In genomic region chr19:1633269-1633606, GRCh38 we compare ENCODE assay signal across 19 cellular contexts. TPM values are rescaled to one million over a fixed set of nuclear protein-coding genes. Genes with fewer than 3 reads are reported as not detected.
DNase-seq lines count a peak whose midpoint lies in the region; ATAC-seq, FAIRE-seq and TF ChIP-seq lines count a peak whose summit lies in the region.
"Had no signal": no experiment of that assay in that cellular context is flagged by ENCODE, and none has a peak within 500 bp of the region (broad histone marks: within the 10 kb centered on the region; RNA-seq: fewer than 3 reads in every experiment).

No MANE protein-coding gene starts in this region.

- ATAC-seq in K562 (peak; percentile 79), HG03175 (IDR thresholded peaks at IDR 0.05; ENCODE audit: unreplicated experiment) (no peak), GM21423 (IDR thresholded peaks at IDR 0.05; ENCODE audit: unreplicated experiment) (no peak)

- H3K27ac ChIP-seq in HEK293 (ENCODE audit: extremely low read depth, low read depth, low read length): no peak overlapping the region
- H3K27ac ChIP-seq in K562 (ENCODE audit: extremely low read depth, low read depth, low read length): peak overlapping the region; percentile 67
- H3K27ac ChIP-seq in hepatocyte: no peak overlapping the region
- peak overlapping the region; percentile 63 to 76 for H3K27ac ChIP-seq in small intestine (ENCODE audit: low read depth in 1 of 2, low read length in 1 of 2)
- H3K27ac ChIP-seq in spleen: no peak overlapping the region
- H3K27ac ChIP-seq: C4-2B had no signal

- H2AFZ ChIP-seq in K562 (ENCODE audit: low read depth, low read length) (peak overlapping the region; percentile 52; the same call in 1 of the 2 replicates), hepatocyte (no peak overlapping the region)

- CTCF ChIA-PET in HEK293 (lab: Yijun Ruan, JAX): interaction anchor here (0.6 kb wide), 2 partner anchors 39 to 116 kb away, joined by 3 to 4 read pairs; no protein-coding TSS in a partner anchor
- CTCF ChIA-PET in K562 (lab: Yijun Ruan, JAX; ENCODE audit: low intra/inter-chr PET ratio): interaction anchor here (0.6 kb wide), 1 partner anchor 11 kb away, joined by 3 read pairs; no protein-coding TSS in a partner anchor

- POLR2A ChIA-PET in HEK293 (lab: Yijun Ruan, JAX): no interaction called here
- POLR2A ChIA-PET in K562 (lab: Yijun Ruan, JAX): interaction anchor here (0.5 to 1.1 kb wide), 4 partner anchors 8 to 112 kb away, joined by 3 to 4 read pairs (median 3); no protein-coding TSS in a partner anchor

- DNase-seq in K562 (ENCODE audit: extremely low read depth in 1 of 4, low spot score in 3 of 4): peak in 3 of 4 experiments; percentile 47 to 65 (median 52)
- DNase-seq in hepatocyte (ENCODE audit: low spot score): no peak
- DNase-seq in small intestine: no peak
- no peak for DNase-seq in NCI-H82 treated with DMSO at 0.1 percent for 48 hours (lab: John Stamatoyannopoulos, UW; ENCODE audit: unreplicated experiment)
- no peak for DNase-seq in spleen
- DNase-seq: BE2C, DMS153, DMS79 treated with DMSO at 0.1 percent for 48 hours, EL, GOT3, HCEC 1CT had no signal

- H3K9me3 ChIP-seq in HEK293 (ENCODE audit: control insufficient read depth, insufficient read depth, low read depth, low read length): no peaks in the 10 kb centered on the region
- H3K9me3 ChIP-seq in K562 (replicated peaks; ENCODE audit: control insufficient read depth, insufficient read depth, low read depth, low read length): no peaks in the 10 kb centered on the region; the same call in 1 of the 2 replicates
- H3K9me3 ChIP-seq in hepatocyte (ENCODE audit: low read depth): no peaks in the 10 kb centered on the region
- H3K9me3 ChIP-seq in small intestine (ENCODE audit: control insufficient read depth, low read depth): no peaks in the 10 kb centered on the region
- peaks cover 0 to 4% (median 0%) of the 10 kb centered on the region in 8 donors for H3K9me3 ChIP-seq in spleen
- H3K9me3 ChIP-seq: BE2C had no signal

- H3K4me1 ChIP-seq in HEK293 (ENCODE audit: control insufficient read depth, insufficient read depth, low read length) (no peaks in the 10 kb centered on the region), K562 (replicated peaks in 1 of 2; ENCODE audit: control insufficient read depth in 2 of 2, insufficient read depth in 2 of 2, low read length in 2 of 2) (peaks cover 19 to 66% of the 10 kb centered on the region in 2 experiments), hepatocyte (ENCODE audit: insufficient read depth) (peaks cover 10% of the 10 kb centered on the region), small intestine (ENCODE audit: control insufficient read depth in 2 of 2, insufficient read depth in 1 of 2, low read depth in 1 of 2, low read length in 1 of 2) (peaks cover 2 to 3% of the 10 kb centered on the region in 2 donors), spleen (peaks cover 0 to 24% (median 2%) of the 10 kb centered on the region in 6 donors)
- H3K4me1 ChIP-seq: BE2C had no signal

- peaks cover 6 to 56% of the 10 kb centered on the region in 2 experiments; a peak in 2 of 3 replicates for H3K36me3 ChIP-seq in HEK293 (ENCODE audit: control insufficient read depth in 2 of 2, insufficient read depth in 1 of 2, low read length in 2 of 2)
- peaks cover 82% of the 10 kb centered on the region for H3K36me3 ChIP-seq in K562 (ENCODE audit: control insufficient read depth, insufficient read depth, low read length)
- H3K36me3 ChIP-seq in hepatocyte (replicated peaks; ENCODE audit: insufficient read depth, low read depth): no peaks in the 10 kb centered on the region
- peaks cover 0 to 3% of the 10 kb centered on the region in 2 donors for H3K36me3 ChIP-seq in small intestine (ENCODE audit: control insufficient read depth in 2 of 2, insufficient read depth in 2 of 2, low read length in 2 of 2)
- H3K36me3 ChIP-seq in spleen: peaks cover 0 to 93% (median 42%) of the 10 kb centered on the region in 6 donors

- H3K9ac ChIP-seq in K562 (ENCODE audit: insufficient read depth in 1 of 2, low read depth in 2 of 2, low read length in 2 of 2): peak overlapping the region; percentile 26 to 88; a peak in 2 of 4 replicates

- in situ Hi-C loops in K562 (cut with MboI): no loop called here

- no TSS peak for BruUV-seq in K562 (replicated peaks; lab: Mats Ljungman, UMichigan)

- H3K9me2 ChIP-seq in hepatocyte (replicated peaks; ENCODE audit: insufficient read depth): no peaks in the 10 kb centered on the region

- H3K4me2 ChIP-seq in K562 (ENCODE audit: insufficient read depth, low read length) (peak overlapping the region; percentile 69), hepatocyte (peak overlapping the region; percentile 37)

- FAIRE-seq in K562 (lab: Jason Lieb, UNC) (no peak), small intestine (lab: Jason Lieb, UNC) (no peak)
- FAIRE-seq: A204.1, D721Med, G401.6, GM12892 had no signal

- TF ChIP-seq EP300 in K562 (IDR thresholded peaks at IDR 0.05; ENCODE audit: low read length): no peak

- H3K27me3 ChIP-seq in K562 (ENCODE audit: control insufficient read depth in 2 of 2, insufficient read depth in 2 of 2, low read length in 2 of 2): no peaks in the 10 kb centered on the region
- H3K27me3 ChIP-seq in hepatocyte: no peaks in the 10 kb centered on the region
- H3K27me3 ChIP-seq in small intestine (ENCODE audit: control insufficient read depth in 2 of 2, insufficient read depth in 2 of 2, low read length in 2 of 2): no peaks in the 10 kb centered on the region
- H3K27me3 ChIP-seq in spleen (replicated peaks in 1 of 7): no peaks in the 10 kb centered on the region
- H3K27me3 ChIP-seq: BE2C had no signal

- peaks cover 75% of the 10 kb centered on the region for H3K79me2 ChIP-seq in K562 (ENCODE audit: control insufficient read depth, insufficient read depth, low read length)
- H3K79me2 ChIP-seq in hepatocyte: peaks cover 43% of the 10 kb centered on the region

- WGBS in K562 (ENCODE audit: insufficient coverage, low coverage, missing lambda C conversion rate): 5% methylated on average over 6 of the region's 7 CpGs
- WGBS in hepatocyte (ENCODE audit: low lambda C conversion rate, missing lambda C conversion rate): 91% methylated on average over 7 of the region's 7 CpGs
- WGBS in small intestine, 3 donors: 45 to 74% (median 63%) methylated on average over 7 of the region's 7 CpGs
- 86 to 95% (median 94%) methylated on average over 7 of the region's 7 CpGs for WGBS in spleen, 5 donors

- intact Hi-C loops in K562 (cut with micrococcal nuclease) (no loop called here), spleen (cut with DNase I; ENCODE audit: low total_unique reads) (no loop called here)

- no peaks in the 10 kb centered on the region for H4K20me1 ChIP-seq in K562 (replicated peaks; ENCODE audit: control insufficient read depth, insufficient read depth, low read length)
- H4K20me1 ChIP-seq in hepatocyte (ENCODE audit: insufficient read depth, poor library complexity, severe bottlenecking): peaks cover 6% of the 10 kb centered on the region

- peaks cover 5% of the 10 kb centered on the region for H3K9me1 ChIP-seq in K562 (ENCODE audit: control insufficient read depth, insufficient read depth, low read length)

- TF ChIP-seq POLR2A in K562 (conservative IDR thresholded peaks at IDR 0.05) (no peak), spleen (IDR thresholded peaks at IDR 0.05) (no peak)

- H3K4me3 ChIP-seq in HEK293 (ENCODE audit: low read depth, low read length) (no peak overlapping the region), K562 (peak overlapping the region; percentile 17; the same call in 1 of the 2 replicates), hepatocyte (no peak overlapping the region), small intestine (ENCODE audit: low read depth in 1 of 2, low read length in 2 of 2) (no peak overlapping the region), spleen (no peak overlapping the region)

- TF ChIP-seq RAD21 in K562 (CRISPR knock-in tag; conservative IDR thresholded peaks at IDR 0.05 in 1 of 2, IDR thresholded peaks at IDR 0.05 in 1 of 2): no peak

- TF ChIP-seq CTCF in HEK293 (tag by site-specific recombination; IDR thresholded peaks at IDR 0.05) (no peak), K562 (IDR thresholded peaks at IDR 0.05 in 2 of 3, conservative IDR thresholded peaks at IDR 0.05 in 1 of 3; ENCODE audit: insufficient read depth in 2 of 3, low read depth in 1 of 3, low read length in 3 of 3) (no peak), hepatocyte (IDR thresholded peaks at IDR 0.05; ENCODE audit: poor library complexity) (no peak), spleen (IDR thresholded peaks at IDR 0.05 in 8 of 11, conservative IDR thresholded peaks at IDR 0.05 in 3 of 11) (no peak)

RNA-seq across cellular contexts. Expression of gene TCF3, which starts 19.2 kb away (rescaled TPM):
- 46.3 and 93.5 TPM in 2 replicates for total RNA-seq in K562 (2011; cell fraction: chromatin; rRNA removed; ENCODE audit: low replicate concordance)
- total RNA-seq in K562 (2011; cell fraction: nucleolus; rRNA removed): 72.8 and 74.5 TPM in 2 replicates
- total RNA-seq in K562 (2011; cell fraction: nucleoplasm; rRNA removed): 46.6 and 55.9 TPM in 2 replicates
- total RNA-seq in K562 (2014; rRNA removed) (201 and 273 TPM in 2 replicates), K562 (2014; rRNA removed; fragmentation: Illumina TruSeq; extraction: Trizol) (34.6 and 36.1 TPM in 2 replicates), K562 (2015; rRNA removed; fragmentation: Illumina TruSeq; extraction: Trizol) (84.0 and 96.5 TPM in 2 replicates), K562 (2021) (229 and 259 TPM in 2 replicates), hepatocyte (67.9 and 76.7 TPM in 2 replicates), spleen (100 to 1,000 TPM in 5 of 7 donors, 10 to 100 TPM in 2; 79.2 to 135 (median 107) TPM)
- polyA plus RNA-seq in K562 (2011; rRNA removed) (61.7 and 62.0 TPM in 2 replicates), K562 (2014; fragmentation: Illumina TruSeq; extraction: Trizol) (84.9 and 128 TPM in 2 replicates), K562 (2014; fragmentation: Nextera tagmentation; extraction: Ambion mirVana) (1 to 10 TPM; 5.6 to 5.7 TPM), K562 (2014; rRNA removed) (171 and 173 TPM in 2 replicates), hepatocyte (93.7 and 125 TPM in 2 replicates), small intestine (10 to 100 TPM; 43.2 to 58.7 (median 46.7) TPM), spleen (10 to 100 TPM; 81.0 to 96.5 (median 88.9) TPM)
- 76.1 and 277 TPM in 2 replicates for polyA plus RNA-seq in K562 (2011; cell fraction: cytosol; rRNA removed)
- polyA plus RNA-seq in K562 (2011; cell fraction: nucleus; rRNA removed): 97.7 and 198 TPM in 2 replicates
- 117 and 145 TPM in 2 replicates for polyA plus RNA-seq in K562 (2012)
- polyA minus RNA-seq in K562 (2011; rRNA and poly(A)+ RNA removed): 17.3 and 29.0 TPM in 2 replicates
- polyA minus RNA-seq in K562 (2011; cell fraction: cytosol; rRNA and poly(A)+ RNA removed): 92.9 and 128 TPM in 2 replicates
- polyA minus RNA-seq in K562 (2011; cell fraction: nucleus; rRNA and poly(A)+ RNA removed): 30.5 and 31.8 TPM in 2 replicates

RNA-seq across cellular contexts. Expression of gene UQCR11, which starts 28.0 kb away (rescaled TPM):
- 49.4 and 136 TPM in 2 replicates for total RNA-seq in K562 (2011; cell fraction: chromatin; rRNA removed; ENCODE audit: low replicate concordance)
- 110 and 114 TPM in 2 replicates for total RNA-seq in K562 (2011; cell fraction: nucleolus; rRNA removed)
- 78.5 and 82.1 TPM in 2 replicates for total RNA-seq in K562 (2011; cell fraction: nucleoplasm; rRNA removed)
- total RNA-seq in K562 (2014; rRNA removed): 203 and 259 TPM in 2 replicates
- total RNA-seq in K562 (2014; rRNA removed; fragmentation: Illumina TruSeq; extraction: Trizol): 62.7 and 65.9 TPM in 2 replicates
- total RNA-seq in K562 (2015; rRNA removed; fragmentation: Illumina TruSeq; extraction: Trizol): 94.2 and 104 TPM in 2 replicates
- total RNA-seq in K562 (2021): 355 and 411 TPM in 2 replicates
- polyA plus RNA-seq in K562 (2011; rRNA removed): 390 and 494 TPM in 2 replicates
- 245 and 412 TPM in 2 replicates for polyA plus RNA-seq in K562 (2011; cell fraction: cytosol; rRNA removed)
- 128 and 175 TPM in 2 replicates for polyA plus RNA-seq in K562 (2011; cell fraction: nucleus; rRNA removed)
- polyA plus RNA-seq in K562 (2012): 203 and 322 TPM in 2 replicates
- 57.6 and 122 TPM in 2 replicates for polyA plus RNA-seq in K562 (2014; fragmentation: Illumina TruSeq; extraction: Trizol)
- polyA plus RNA-seq in K562 (2014; fragmentation: Nextera tagmentation; extraction: Ambion mirVana): 100 to 1,000 TPM; 225 to 394 TPM
- 329 and 366 TPM in 2 replicates for polyA plus RNA-seq in K562 (2014; rRNA removed)
- polyA minus RNA-seq in K562 (2011; rRNA and poly(A)+ RNA removed): 24.6 and 35.3 TPM in 2 replicates
- polyA minus RNA-seq in K562 (2011; cell fraction: cytosol; rRNA and poly(A)+ RNA removed): 35.2 and 46.2 TPM in 2 replicates
- polyA minus RNA-seq in K562 (2011; cell fraction: nucleus; rRNA and poly(A)+ RNA removed): 26.8 and 31.8 TPM in 2 replicates
- 56.6 and 57.6 TPM in 2 replicates for total RNA-seq in hepatocyte
- polyA plus RNA-seq in hepatocyte: 672 and 684 TPM in 2 replicates
- 100 to 1,000 TPM; 164 to 283 (median 261) TPM for polyA plus RNA-seq in small intestine
- total RNA-seq in spleen: 100 to 1,000 TPM in 4 of 7 donors, 10 to 100 TPM in 3; 40.9 to 165 (median 129) TPM
- polyA plus RNA-seq in spleen: 100 to 1,000 TPM in 2 of 3 donors, 10 to 100 TPM in 1; 93.4 to 153 (median 145) TPM

RNA-seq across cellular contexts. Expression of gene MBD3, which starts 40.6 kb away (rescaled TPM):
- 89.8 and 204 TPM in 2 replicates for total RNA-seq in K562 (2011; cell fraction: chromatin; rRNA removed; ENCODE audit: low replicate concordance)
- total RNA-seq in K562 (2011; cell fraction: nucleolus; rRNA removed): 153 TPM in 2 replicates
- 99.7 and 106 TPM in 2 replicates for total RNA-seq in K562 (2011; cell fraction: nucleoplasm; rRNA removed)
- total RNA-seq in K562 (2014; rRNA removed) (135 and 157 TPM in 2 replicates), K562 (2014; rRNA removed; fragmentation: Illumina TruSeq; extraction: Trizol) (11.4 and 12.6 TPM in 2 replicates), K562 (2015; rRNA removed; fragmentation: Illumina TruSeq; extraction: Trizol) (51.9 and 62.9 TPM in 2 replicates), K562 (2021) (114 and 137 TPM in 2 replicates), hepatocyte (84.2 and 84.5 TPM in 2 replicates), spleen (10 to 100 TPM; 57.4 to 80.9 (median 74.3) TPM)
- polyA plus RNA-seq in K562 (2011; rRNA removed) (30.9 and 37.9 TPM in 2 replicates), K562 (2014; fragmentation: Illumina TruSeq; extraction: Trizol) (7.7 and 39.8 TPM in 2 replicates), K562 (2014; fragmentation: Nextera tagmentation; extraction: Ambion mirVana) (under 1 TPM; 0.24 to 0.52 TPM), K562 (2014; rRNA removed) (94.4 and 103 TPM in 2 replicates), hepatocyte (56.3 and 66.6 TPM in 2 replicates), small intestine (100 to 1,000 TPM in 1 of 3 donors, 10 to 100 TPM in 2; 48.3 to 112 (median 82.4) TPM), spleen (100 to 1,000 TPM in 1 of 3 donors, 10 to 100 TPM in 2; 62.2 to 177 (median 89.3) TPM)
- polyA plus RNA-seq in K562 (2011; cell fraction: cytosol; rRNA removed): 58.0 and 173 TPM in 2 replicates
- 66.0 and 127 TPM in 2 replicates for polyA plus RNA-seq in K562 (2011; cell fraction: nucleus; rRNA removed)
- 65.7 and 74.0 TPM in 2 replicates for polyA plus RNA-seq in K562 (2012)
- polyA minus RNA-seq in K562 (2011; rRNA and poly(A)+ RNA removed): 35.8 and 69.0 TPM in 2 replicates
- 99.0 and 105 TPM in 2 replicates for polyA minus RNA-seq in K562 (2011; cell fraction: cytosol; rRNA and poly(A)+ RNA removed)
- 27.9 and 29.1 TPM in 2 replicates for polyA minus RNA-seq in K562 (2011; cell fraction: nucleus; rRNA and poly(A)+ RNA removed)

Comparison
In these comparisons a context has a peak if more than half of its experiments do, and no peak if none do; other contexts are left out.
1. H3K27ac ChIP-seq: peak in K562 (single experiment) and small intestine (2 of 2); none in HEK293 (single experiment), hepatocyte (single experiment) and spleen (0 of 8).
2. DNase-seq: peak in K562 (3 of 4); none in hepatocyte (single experiment), small intestine (single experiment), NCI-H82 treated with DMSO at 0.1 percent for 48 hours (single experiment) and spleen (single experiment).